17 cellular contexts compared by ENCODE assay signal in genomic region chr4:7710576-7711329, GRCh38.
DNase-seq lines count a peak whose midpoint lies in the region; ATAC-seq and TF ChIP-seq lines count a peak whose summit lies in the region.
"Had no signal": no experiment of that assay in that cellular context is flagged by ENCODE, and none has a peak within 500 bp of the region (broad histone marks: within the 10 kb centered on the region; RNA-seq: fewer than 3 reads in every experiment).

No MANE protein-coding gene starts in this region.

- no peaks in the 10 kb centered on the region for H3K27me3 ChIP-seq in right atrium auricular region

- DNase-seq in Right ventricle myocardium superior (peak; percentile 25), right atrium auricular region (ENCODE audit: low spot score) (no peak), NCI-H69 (lab: John Stamatoyannopoulos, UW) (peak; percentile 26), medulla oblongata (ENCODE audit: extremely low spot score) (peak; percentile 21), substantia nigra (lab: John Stamatoyannopoulos, UW) (peak in 3 of 49 donors; percentile 4 to 8 (median 6)), coronary artery (ENCODE audit: low spot score) (no peak), cerebellar cortex (ENCODE audit: low spot score) (no peak), D341Med (ENCODE audit: low spot score) (no peak)
- DNase-seq: AML-193, DMS53, GDM1, H7, NCI-H1105 treated with DMSO at 0.1 percent for 48 hours, NCI-H2081, NCI-H226, NCI-H82 had no signal

- H3K4me1 ChIP-seq in right atrium auricular region = no peaks in the 10 kb centered on the region

- no peaks in the 10 kb centered on the region for H3K9me3 ChIP-seq in right atrium auricular region

- H3K27ac ChIP-seq in right atrium auricular region (no peak overlapping the region), substantia nigra (ENCODE audit: low read depth, low read length, poor library complexity, severe bottlenecking) (peak overlapping the region; percentile 26), coronary artery (no peak overlapping the region)

- intact Hi-C loops in Right ventricle myocardium superior (cut with DNase I) = no loop called here

- TF ChIP-seq CTCF in right atrium auricular region (IDR thresholded peaks at IDR 0.05) (no peak), coronary artery (IDR thresholded peaks at IDR 0.05) (no peak)

- no peak for ATAC-seq in Right ventricle myocardium superior (ENCODE audit: poor library complexity)
- ATAC-seq: Panc1 had no signal

- H3K4me3 ChIP-seq in right atrium auricular region (no peak overlapping the region), coronary artery (no peak overlapping the region)

- no peaks in the 10 kb centered on the region for H3K36me3 ChIP-seq in right atrium auricular region

Comparison
In these comparisons a context has a peak if more than half of its experiments do, and no peak if none do; other contexts are left out.
1. DNase-seq: peak in Right ventricle myocardium superior (single experiment), NCI-H69 (single experiment) and medulla oblongata (single experiment); none in right atrium auricular region (single experiment), coronary artery (single experiment), cerebellar cortex (single experiment) and D341Med (single experiment).